Comparison of ENCODE assay signal across 28 cellular contexts in the genomic region with DNA sequence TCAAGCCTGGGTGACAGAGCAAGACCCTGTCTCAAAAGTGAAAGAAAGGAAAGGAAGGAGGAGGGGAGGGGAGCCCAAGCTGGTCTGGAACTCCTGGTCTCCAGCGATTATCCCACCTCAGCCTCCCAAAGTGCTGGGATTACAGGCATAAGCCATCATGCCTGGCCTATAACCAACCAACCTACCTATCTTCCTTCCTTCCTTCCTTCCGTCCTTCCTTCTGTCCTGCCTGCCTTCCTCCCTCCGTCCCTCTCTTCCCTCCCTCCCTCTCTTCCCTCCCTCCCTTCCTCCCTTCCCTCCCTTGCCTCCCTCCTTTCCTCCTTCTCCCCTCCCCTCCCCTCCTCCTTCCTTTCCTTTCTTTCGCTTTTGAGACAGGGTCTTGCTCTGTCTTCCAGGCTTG. TPM values are rescaled to one million over a fixed set of nuclear protein-coding genes. Genes with fewer than 3 reads are reported as not detected.
DNase-seq lines count a peak whose midpoint lies in the region; TF ChIP-seq lines count a peak whose summit lies in the region.
"Had no signal": no experiment of that assay in that cellular context is flagged by ENCODE, and none has a peak within 500 bp of the region (broad histone marks: within the 10 kb centered on the region; RNA-seq: fewer than 3 reads in every experiment).

No MANE protein-coding gene starts in this region.

- DNase-seq in breast epithelium (ENCODE audit: low spot score in 2 of 2) = no peak
- no peak for DNase-seq in mammary epithelial cell
- no peak for DNase-seq in mesendoderm
- DNase-seq in uterus = no peak
- DNase-seq in A673 (ENCODE audit: low spot score) = no peak
- DNase-seq in AG08396 (ENCODE audit: low spot score) = no peak
- DNase-seq in hippocampal formation (lab: John Stamatoyannopoulos, UW) = no peak
- DNase-seq: activated CD4-positive, alpha-beta T cell treated with anti-CD3 and anti-CD28 coated beads for 4 hours; activated effector memory CD4-positive, alpha-beta T cell treated with Interleukin-2 at 50 U/mL for 16 hours; Calu3; CD4-positive, CD25-positive, alpha-beta regulatory T cell; colonic mucosa; DMS79 treated with DMSO at 0.1 percent for 48 hours; effector CD8-positive, alpha-beta T cell; GDM1; glutamatergic neuron; left lung; MV-4-11; natural killer cell; NCI-H1436 treated with DMSO at 0.1 percent for 48 hours; NCI-H2081 treated with DMSO at 0.1 percent for 48 hours; NCI-H345; small intestine; T-helper 9 cell; upper lobe of right lung had no signal

- no peak overlapping the region for H3K9ac ChIP-seq in mammary epithelial cell (ENCODE audit: insufficient read depth, low read length)
- H3K9ac ChIP-seq in mesendoderm (ENCODE audit: low read length) = no peak overlapping the region
- no peak overlapping the region for H3K9ac ChIP-seq in rectal smooth muscle tissue (ENCODE audit: low read length)

- no peak overlapping the region for H2AK5ac ChIP-seq in mesendoderm (ENCODE audit: low read length)

- in situ Hi-C loops in mammary epithelial cell (cut with MboI; ENCODE audit: low sequenced_read_pairs in 2 of 2) = no loop called here

- H3K27ac ChIP-seq in breast epithelium (peak overlapping the region; percentile 4 to 62), mammary epithelial cell (ENCODE audit: insufficient read depth, low read depth, low read length) (no peak overlapping the region), mesendoderm (ENCODE audit: low read depth, low read length) (no peak overlapping the region), rectal smooth muscle tissue (ENCODE audit: low read depth, low read length) (peak overlapping the region; percentile 87), uterus (peak overlapping the region; percentile 67 to 71), A673 (ENCODE audit: low read depth, low read length, poor library complexity, severe bottlenecking) (no peak overlapping the region)
- H3K27ac ChIP-seq: cardiac muscle cell, colonic mucosa, VCaP had no signal

- H3K4ac ChIP-seq in mesendoderm (ENCODE audit: low read depth, low read length) = no peak overlapping the region

- 69% methylated on average over 2 of the region's 4 CpGs for WGBS in mammary epithelial cell (ENCODE audit: low coverage, missing lambda C conversion rate)
- WGBS in mesendoderm (ENCODE audit: extremely low coverage, insufficient coverage, low lambda C conversion rate) = no CpG with 5 or more reads among the region's 4 CpGs

- no peaks in the 10 kb centered on the region for H3K27me3 ChIP-seq in breast epithelium
- H3K27me3 ChIP-seq in mammary epithelial cell (ENCODE audit: insufficient read depth, low read length) = no peaks in the 10 kb centered on the region
- H3K27me3 ChIP-seq in mesendoderm (ENCODE audit: insufficient read depth, low read length, poor library complexity) = no peaks in the 10 kb centered on the region
- H3K27me3 ChIP-seq in rectal smooth muscle tissue (ENCODE audit: control insufficient read depth, insufficient read depth, low read length) = no peaks in the 10 kb centered on the region
- no peaks in the 10 kb centered on the region for H3K27me3 ChIP-seq in uterus
- H3K27me3 ChIP-seq in A673 (replicated peaks; ENCODE audit: insufficient read depth, low read depth, low read length, poor library complexity) = no peaks in the 10 kb centered on the region
- H3K27me3 ChIP-seq: colonic mucosa, left lung, upper lobe of right lung had no signal

- CTCF ChIA-PET in mammary epithelial cell (lab: Charles Lee; ENCODE audit: low non-redundant PET) (no interaction called here), A673 (lab: Charles Lee) (interaction anchor here (0.5 to 2.3 kb wide), 6 partner anchors 11 to 823 kb away, joined by 3 to 11 read pairs (median 6); no protein-coding TSS in a partner anchor)

- TF ChIP-seq CTCF in breast epithelium (IDR thresholded peaks at IDR 0.05) (no peak), mammary epithelial cell (conservative IDR thresholded peaks at IDR 0.05 in 1 of 2, IDR thresholded peaks at IDR 0.05 in 1 of 2; ENCODE audit: extremely low read depth in 1 of 2, insufficient read depth in 1 of 2, low read depth in 1 of 2, low read length in 2 of 2) (no peak), uterus (IDR thresholded peaks at IDR 0.05) (no peak), A673 (conservative IDR thresholded peaks at IDR 0.05; ENCODE audit: low read depth, low read length) (no peak)

- H2AFZ ChIP-seq in mammary epithelial cell (ENCODE audit: low read depth, low read length) = no peak overlapping the region

- intact Hi-C loops in breast epithelium (cut with DNase I; ENCODE audit: low total_unique reads) (loop anchor here (10.0 kb wide), 1 partner anchor 63 kb away; no protein-coding TSS in a partner anchor), mammary epithelial cell (cut with micrococcal nuclease) (no loop called here), uterus (cut with DNase I; ENCODE audit: low total_unique reads) (no loop called here), A673 (cut with micrococcal nuclease; ENCODE audit: unreplicated experiment) (no loop called here)

- no peaks in the 10 kb centered on the region for H4K20me1 ChIP-seq in mammary epithelial cell (ENCODE audit: insufficient read depth, low read length)

- TF ChIP-seq POLR2A in breast epithelium (IDR thresholded peaks at IDR 0.05) = no peak
- TF ChIP-seq POLR2A in uterus (IDR thresholded peaks at IDR 0.05) = no peak

- H3K36me3 ChIP-seq in breast epithelium (no peaks in the 10 kb centered on the region), mammary epithelial cell (ENCODE audit: insufficient read depth, low read length) (peaks cover 13% of the 10 kb centered on the region), mesendoderm (ENCODE audit: control insufficient read depth, insufficient read depth, low read length) (no peaks in the 10 kb centered on the region), rectal smooth muscle tissue (ENCODE audit: control insufficient read depth, insufficient read depth, low read length) (peaks cover 11% of the 10 kb centered on the region), uterus (no peaks in the 10 kb centered on the region), A673 (ENCODE audit: insufficient read depth, low read length, poor library complexity, severe bottlenecking) (no peaks in the 10 kb centered on the region)
- H3K36me3 ChIP-seq: cardiac muscle cell, colonic mucosa had no signal

- no peak overlapping the region for H3K4me3 ChIP-seq in breast epithelium
- H3K4me3 ChIP-seq in mammary epithelial cell (replicated peaks in 1 of 3; ENCODE audit: insufficient read depth in 1 of 3, low read depth in 2 of 3, low read length in 3 of 3) = no peak overlapping the region
- no peak overlapping the region for H3K4me3 ChIP-seq in mesendoderm (ENCODE audit: low read length)
- no peak overlapping the region for H3K4me3 ChIP-seq in rectal smooth muscle tissue (ENCODE audit: low read length)
- H3K4me3 ChIP-seq in uterus = no peak overlapping the region
- no peak overlapping the region for H3K4me3 ChIP-seq in A673 (ENCODE audit: low read depth, low read length, poor library complexity, severe bottlenecking)
- H3K4me3 ChIP-seq: cardiac muscle cell, colonic mucosa, left lung, upper lobe of right lung had no signal

- POLR2A ChIA-PET in A673 (lab: Charles Lee; ENCODE audit: low non-redundant PET) = no interaction called here

- no peak overlapping the region for H4K8ac ChIP-seq in mesendoderm (ENCODE audit: low read depth, low read length)

- peak overlapping the region; percentile 49 for H3K56ac ChIP-seq in mesendoderm (ENCODE audit: low read length)

- no peak overlapping the region for H2BK120ac ChIP-seq in mesendoderm (ENCODE audit: low read depth, low read length)

- no peak overlapping the region for H2BK5ac ChIP-seq in mesendoderm (ENCODE audit: low read length)

- H4K5ac ChIP-seq in mesendoderm (ENCODE audit: low read length) = no peak overlapping the region

- H3K23ac ChIP-seq in mesendoderm (ENCODE audit: low read length) = no peak overlapping the region

- dilution Hi-C loops in mammary epithelial cell (cut with HindIII; ENCODE audit: low sequenced_read_pairs) = no loop called here

- no peaks in the 10 kb centered on the region for H3K9me3 ChIP-seq in breast epithelium
- no peaks in the 10 kb centered on the region for H3K9me3 ChIP-seq in mammary epithelial cell (replicated peaks; ENCODE audit: insufficient read depth, low read length)
- no peaks in the 10 kb centered on the region for H3K9me3 ChIP-seq in uterus
- no peaks in the 10 kb centered on the region for H3K9me3 ChIP-seq in A673 (ENCODE audit: low read depth, low read length, poor library complexity, severe bottlenecking)
- H3K9me3 ChIP-seq: colonic mucosa, left lung, upper lobe of right lung had no signal

- no peaks in the 10 kb centered on the region for H3K79me2 ChIP-seq in mammary epithelial cell (ENCODE audit: insufficient read depth, low read length)
- no peaks in the 10 kb centered on the region for H3K79me2 ChIP-seq in mesendoderm (ENCODE audit: control insufficient read depth, insufficient read depth, low read length)

- no TSS peak for BruUV-seq in mammary epithelial cell (replicated peaks; lab: Mats Ljungman, UMichigan)
- no TSS peak for BruUV-seq in A673 (replicated peaks; lab: Mats Ljungman, UMichigan)

- H2BK15ac ChIP-seq in mesendoderm (replicated peaks; ENCODE audit: low read depth) = no peak overlapping the region

- H3K4me1 ChIP-seq in breast epithelium (no peaks in the 10 kb centered on the region), mammary epithelial cell (ENCODE audit: insufficient read depth, low read length) (peaks cover 19% of the 10 kb centered on the region), mesendoderm (ENCODE audit: control insufficient read depth, low read depth, low read length) (peaks cover 3% of the 10 kb centered on the region), rectal smooth muscle tissue (ENCODE audit: control insufficient read depth, insufficient read depth, low read length) (peaks cover 59% of the 10 kb centered on the region), uterus (no peaks in the 10 kb centered on the region), A673 (ENCODE audit: insufficient read depth, low read length, poor library complexity, severe bottlenecking) (peaks cover under 1% of the 10 kb centered on the region)
- H3K4me1 ChIP-seq: colonic mucosa, left lung had no signal

- no peaks in the 10 kb centered on the region for H3K79me1 ChIP-seq in mesendoderm (ENCODE audit: low read length)

- H3K4me2 ChIP-seq in mammary epithelial cell (ENCODE audit: insufficient read depth, low read depth, low read length) = no peak overlapping the region
- no peak overlapping the region for H3K4me2 ChIP-seq in mesendoderm (ENCODE audit: low read length)

- H3K18ac ChIP-seq in mesendoderm (ENCODE audit: low read length) = no peak overlapping the region

RNA-seq across cellular contexts. Expression of a gene that starts 56.7 kb away (rescaled TPM):
- 10 to 100 TPM; 29.5 to 61.0 (median 55.9) TPM for total RNA-seq in breast epithelium
- total RNA-seq in mammary epithelial cell = 100 to 1,000 TPM in 1 of 2 donors, 10 to 100 TPM in 1; 98.5 to 199 TPM
- polyA plus RNA-seq in mammary epithelial cell = 74.9 TPM
- 48.9 TPM for polyA minus RNA-seq in mammary epithelial cell
- 23.3 TPM for polyA plus RNA-seq in mesendoderm (2013, experiment 1 of 2)
- 22.7 TPM for polyA plus RNA-seq in mesendoderm (2013, experiment 2 of 2)
- total RNA-seq in uterus = 10 to 100 TPM; 21.5 to 38.0 (median 28.8) TPM
- total RNA-seq in A673 (2021) = 45.4 and 49.3 TPM in 2 replicates

Comparison
In these comparisons a context has a peak if more than half of its experiments do, and no peak if none do; other contexts are left out.
1. H3K27ac ChIP-seq: peak in breast epithelium (2 of 2), rectal smooth muscle tissue (single experiment) and uterus (2 of 2); none in mammary epithelial cell (single experiment), mesendoderm (single experiment) and A673 (single experiment).